In genomic region chr5:131164161-131164930, GRCh38 we compare ENCODE assay signal across 1 cellular context.
A peak's percentile ranks its signal among the peaks of the same experiment; 100 is the strongest.
TF ChIP-seq lines count a peak whose summit lies in the region.

No MANE protein-coding gene starts in this region.

TF ChIP-seq in HepG2, 621 proteins besides CTCF, POLR2A, EP300 and RAD21 (continued from another document and continues in another):
- TF ChIP-seq HMGXB3 (CRISPR knock-in tag; IDR thresholded peaks at IDR 0.05; ENCODE audit: borderline replicate concordance) (no peak), ETS1 (CRISPR knock-in tag; IDR thresholded peaks at IDR 0.05) (no peak), CREB3 (CRISPR knock-in tag; IDR thresholded peaks at IDR 0.05) (peak; percentile 82; the same call in 1 of the 2 replicates), FOSL2 (CRISPR knock-in tag; IDR thresholded peaks at IDR 0.05) (peak; percentile 4; the same call in 1 of the 2 replicates), NFAT5 (CRISPR knock-in tag; IDR thresholded peaks at IDR 0.05) (peak; percentile 69; the same call in 1 of the 2 replicates), ZNF788 (CRISPR knock-in tag; IDR thresholded peaks at IDR 0.05; ENCODE audit: borderline replicate concordance) (0 out of 2 replicates have a peak, but pooled peaks have one; percentile 6), SKIL (CRISPR knock-in tag; IDR thresholded peaks at IDR 0.05; ENCODE audit: borderline replicate concordance) (no peak), CBX2 (IDR thresholded peaks at IDR 0.05; ENCODE audit: low read depth, low read length) (no peak), CBX2 (CRISPR knock-in tag; IDR thresholded peaks at IDR 0.05; ENCODE audit: low read depth) (no peak), BRCA1 (CRISPR knock-in tag; IDR thresholded peaks at IDR 0.05) (0 out of 2 replicates have a peak, but pooled peaks have one; percentile 50), KDM3A (CRISPR knock-in tag; IDR thresholded peaks at IDR 0.05; ENCODE audit: low read depth) (no peak), HNRNPL (IDR thresholded peaks at IDR 0.05; ENCODE audit: low read depth, low read length) (peak; percentile 54; the same call in 1 of the 2 replicates), ZNF703 (CRISPR knock-in tag; IDR thresholded peaks at IDR 0.05; ENCODE audit: borderline replicate concordance) (no peak), ZNF232 (CRISPR knock-in tag; IDR thresholded peaks at IDR 0.05; ENCODE audit: borderline replicate concordance) (peak; percentile 81; the same call in 1 of the 2 replicates), SMAD3 (CRISPR knock-in tag; IDR thresholded peaks at IDR 0.05) (no peak), PAXIP1 (CRISPR knock-in tag; conservative IDR thresholded peaks at IDR 0.05) (no peak), ZNF598 (CRISPR knock-in tag; IDR thresholded peaks at IDR 0.05; ENCODE audit: borderline replicate concordance) (no peak), ARID4A (CRISPR knock-in tag; IDR thresholded peaks at IDR 0.05; ENCODE audit: borderline replicate concordance) (no peak), FOSL1 (CRISPR knock-in tag; IDR thresholded peaks at IDR 0.05; ENCODE audit: borderline replicate concordance) (0 out of 2 replicates have a peak, but pooled peaks have one; percentile 8), TFDP1 (CRISPR knock-in tag; IDR thresholded peaks at IDR 0.05; ENCODE audit: borderline replicate concordance) (peak; percentile 46; the same call in 1 of the 2 replicates), RARA (CRISPR knock-in tag; IDR thresholded peaks at IDR 0.05) (peak; percentile 27; the same call in 1 of the 2 replicates), ZNF235 (CRISPR knock-in tag; IDR thresholded peaks at IDR 0.05; ENCODE audit: borderline replicate concordance) (0 out of 2 replicates have a peak, but pooled peaks have one; percentile 22), ZNF546 (CRISPR knock-in tag; conservative IDR thresholded peaks at IDR 0.05) (no peak), REL (CRISPR knock-in tag; conservative IDR thresholded peaks at IDR 0.05) (no peak), ZFP82 (CRISPR knock-in tag; IDR thresholded peaks at IDR 0.05; ENCODE audit: borderline replicate concordance) (0 out of 2 replicates have a peak, but pooled peaks have one; percentile 33), ATF7-NPFF (CRISPR knock-in tag; IDR thresholded peaks at IDR 0.05; ENCODE audit: low read depth) (0 out of 2 replicates have a peak, but pooled peaks have one; percentile 26), ZNF782 (CRISPR knock-in tag; IDR thresholded peaks at IDR 0.05; ENCODE audit: borderline replicate concordance) (no peak; the same call in 1 of the 2 replicates), YY1 (IDR thresholded peaks at IDR 0.05; ENCODE audit: insufficient read depth, insufficient replicate concordance, low read depth, low read length) (no peak), ELF3 (CRISPR knock-in tag; IDR thresholded peaks at IDR 0.05) (peak; percentile 14; the same call in 1 of the 2 replicates), SCMH1 (CRISPR knock-in tag; IDR thresholded peaks at IDR 0.05; ENCODE audit: borderline replicate concordance) (no peak), ZNF746 (CRISPR knock-in tag; IDR thresholded peaks at IDR 0.05) (no peak)
